Comparison of ENCODE assay signal across 14 cellular contexts in the genomic region with DNA sequence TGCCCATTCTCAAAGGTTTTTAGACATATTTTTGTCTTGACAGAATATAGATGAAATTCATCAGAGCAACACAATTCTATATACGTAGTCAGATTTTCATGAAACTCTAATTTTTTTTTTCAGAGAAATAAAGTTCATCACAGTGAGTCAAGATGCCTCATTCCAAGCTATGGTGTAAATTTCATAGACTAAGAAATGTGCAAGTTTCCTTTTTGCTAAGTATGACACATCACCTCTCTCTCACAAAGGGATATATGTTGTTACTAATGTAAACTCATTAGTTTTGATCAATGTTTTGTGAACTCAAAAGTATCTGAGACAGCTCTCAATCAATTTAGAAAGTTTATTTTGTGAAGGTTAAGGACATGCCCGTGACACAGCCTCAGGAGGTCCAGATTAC.
DNase-seq lines count a peak whose midpoint lies in the region; ATAC-seq lines count a peak whose summit lies in the region.
"Had no signal": no experiment of that assay in that cellular context is flagged by ENCODE, and none has a peak within 500 bp of the region (broad histone marks: within the 10 kb centered on the region; RNA-seq: fewer than 3 reads in every experiment).

No MANE protein-coding gene starts in this region.

- 0 out of 2 replicates have a peak overlapping the region, but pooled peaks have one; percentile 5 for H3K27ac ChIP-seq in SJSA1
- no peak overlapping the region for H3K27ac ChIP-seq in substantia nigra (ENCODE audit: low read depth, low read length, poor library complexity, severe bottlenecking)
- H3K27ac ChIP-seq: cardiac muscle cell, VCaP had no signal

- no peaks in the 10 kb centered on the region for H3K9me3 Mint-ChIP-seq in activated T-cell treated with anti-CD3 and anti-CD28 coated beads, Interleukin-2, amount 50 U/mL, for 4 hours
- peaks cover 0 to 8% of the 10 kb centered on the region in 2 donors for H3K9me3 Mint-ChIP-seq in stimulated activated naive B cell treated with anti-CD40 and anti-IgM and Interleukin-4, amounts not matched to agents 10 μg/mL and 1 μg/mL and 100 μg/mL, for 72 hours

- no peak for DNase-seq in activated T-cell treated with anti-CD3 and anti-CD28 coated beads, Interleukin-2, amount 50 U/mL, for 4 hours
- DNase-seq in activated T-cell treated with anti-CD3 and anti-CD28 coated beads for 4 hours (no peak), SJSA1 (ENCODE audit: low read depth in 1 of 2, low spot score in 2 of 2) (no peak), fibroblast of gingiva (ENCODE audit: low read depth) (peak; percentile 34), substantia nigra (lab: John Stamatoyannopoulos, UW) (no peak), DMS114 treated with DMSO at 0.1 percent for 48 hours (lab: John Stamatoyannopoulos, UW; ENCODE audit: unreplicated experiment) (no peak)
- DNase-seq in stimulated activated naive B cell treated with anti-CD40 and anti-IgM and Interleukin-4, amounts not matched to agents 10 μg/mL and 1 μg/mL and 100 μg/mL, for 72 hours = no peak
- DNase-seq: NCI-H1417 treated with DMSO at 0.1 percent for 48 hours, NCI-H69, posterior cingulate gyrus, SHP77 had no signal

- peaks cover 19% of the 10 kb centered on the region for H3K4me1 ChIP-seq in SJSA1 (replicated peaks)

- no peaks in the 10 kb centered on the region for H3K27me3 Mint-ChIP-seq in activated T-cell treated with anti-CD3 and anti-CD28 coated beads, Interleukin-2, amount 50 U/mL, for 4 hours (ENCODE audit: low read depth)
- H3K27me3 Mint-ChIP-seq in stimulated activated naive B cell treated with anti-CD40 and anti-IgM and Interleukin-4, amounts not matched to agents 10 μg/mL and 1 μg/mL and 100 μg/mL, for 72 hours = peaks cover 0 to 13% of the 10 kb centered on the region in 2 donors

- ATAC-seq in activated T-cell treated with anti-CD3 and anti-CD28 coated beads, Interleukin-2, amount 50 U/mL, for 4 hours = peak; percentile 77 to 78
- ATAC-seq in stimulated activated naive B cell treated with anti-CD40 and anti-IgM and Interleukin-4, amounts not matched to agents 10 μg/mL and 1 μg/mL and 100 μg/mL, for 72 hours (replicated peaks) = no peak
- ATAC-seq in HG02759 (IDR thresholded peaks at IDR 0.05; ENCODE audit: unreplicated experiment) = no peak

- H3K4me3 ChIP-seq in SJSA1 = no peak overlapping the region
- H3K4me3 ChIP-seq: cardiac muscle cell had no signal

- peaks cover 7% of the 10 kb centered on the region for H3K4me1 Mint-ChIP-seq in activated T-cell treated with anti-CD3 and anti-CD28 coated beads, Interleukin-2, amount 50 U/mL, for 4 hours (ENCODE audit: low read depth)
- H3K4me1 Mint-ChIP-seq in stimulated activated naive B cell treated with anti-CD40 and anti-IgM and Interleukin-4, amounts not matched to agents 10 μg/mL and 1 μg/mL and 100 μg/mL, for 72 hours = peaks cover 5 to 8% of the 10 kb centered on the region in 2 donors

- H3K27ac Mint-ChIP-seq in stimulated activated naive B cell treated with anti-CD40 and anti-IgM and Interleukin-4, amounts not matched to agents 10 μg/mL and 1 μg/mL and 100 μg/mL, for 72 hours = peak overlapping the region; percentile 37

- H3K36me3 Mint-ChIP-seq in activated T-cell treated with anti-CD3 and anti-CD28 coated beads, Interleukin-2, amount 50 U/mL, for 4 hours (ENCODE audit: insufficient read depth) = no peaks in the 10 kb centered on the region
- no peaks in the 10 kb centered on the region for H3K36me3 Mint-ChIP-seq in stimulated activated naive B cell treated with anti-CD40 and anti-IgM and Interleukin-4, amounts not matched to agents 10 μg/mL and 1 μg/mL and 100 μg/mL, for 72 hours

- H3K9me3 ChIP-seq in SJSA1 (replicated peaks) = no peaks in the 10 kb centered on the region

- H3K36me3 ChIP-seq in SJSA1 = no peaks in the 10 kb centered on the region
- H3K36me3 ChIP-seq: cardiac muscle cell had no signal

- H3K4me3 Mint-ChIP-seq in activated T-cell treated with anti-CD3 and anti-CD28 coated beads, Interleukin-2, amount 50 U/mL, for 4 hours = no peak overlapping the region
- no peak overlapping the region for H3K4me3 Mint-ChIP-seq in stimulated activated naive B cell treated with anti-CD40 and anti-IgM and Interleukin-4, amounts not matched to agents 10 μg/mL and 1 μg/mL and 100 μg/mL, for 72 hours

- no peaks in the 10 kb centered on the region for H3K27me3 ChIP-seq in SJSA1 (replicated peaks)
- H3K27me3 ChIP-seq: cardiac muscle cell had no signal

Comparison
In these comparisons a context has a peak if more than half of its experiments do, and no peak if none do; other contexts are left out.
1. ATAC-seq: peak in activated T-cell treated with anti-CD3 and anti-CD28 coated beads, Interleukin-2, amount 50 U/mL, for 4 hours (2 of 2); none in stimulated activated naive B cell treated with anti-CD40 and anti-IgM and Interleukin-4, amounts not matched to agents 10 μg/mL and 1 μg/mL and 100 μg/mL, for 72 hours (0 of 2) and HG02759 (single experiment).